In genomic region chr17:64216030-64216384, GRCh38 we compare ENCODE assay signal across 9 cellular contexts. TPM values are rescaled to one million over a fixed set of nuclear protein-coding genes. Genes with fewer than 3 reads are reported as not detected.
DNase-seq lines count a peak whose midpoint lies in the region; ATAC-seq and TF ChIP-seq lines count a peak whose summit lies in the region.
"Had no signal": no experiment of that assay in that cellular context is flagged by ENCODE, and none has a peak within 500 bp of the region (broad histone marks: within the 10 kb centered on the region; RNA-seq: fewer than 3 reads in every experiment).

No MANE protein-coding gene starts in this region.

- no TSS peak for BruUV-seq in IMR-90 (replicated peaks; lab: Mats Ljungman, UMichigan)

- no peak overlapping the region for H2AK9ac ChIP-seq in IMR-90 (replicated peaks; ENCODE audit: low read depth, low read length, poor library complexity)

- H2BK20ac ChIP-seq in IMR-90 (ENCODE audit: low read depth, low read length) = peak overlapping the region; percentile 65; the same call in 1 of the 2 replicates

- no peaks in the 10 kb centered on the region for H3K27me3 ChIP-seq in IMR-90 (ENCODE audit: control insufficient read depth, insufficient read depth, low read length)
- H3K27me3 ChIP-seq in left lung = no peaks in the 10 kb centered on the region

- no peak overlapping the region for H2AFZ ChIP-seq in IMR-90 (replicated peaks; ENCODE audit: low read length, poor library complexity)

- H3K36me3 Mint-ChIP-seq in stimulated activated naive B cell treated with anti-CD40 and anti-IgM and Interleukin-4, amounts not matched to agents 10 μg/mL and 1 μg/mL and 100 μg/mL, for 72 hours = peaks cover 22 to 34% of the 10 kb centered on the region in 2 donors

- no peak for TF ChIP-seq RAD21 in IMR-90 (IDR thresholded peaks at IDR 0.05; ENCODE audit: low read length)

- peak; percentile 51 for ATAC-seq in IMR-90 (ENCODE audit: low read depth)
- ATAC-seq in left lung = no peak
- ATAC-seq in stimulated activated naive B cell treated with anti-CD40 and anti-IgM and Interleukin-4, amounts not matched to agents 10 μg/mL and 1 μg/mL and 100 μg/mL, for 72 hours (replicated peaks) = no peak

- peak overlapping the region; percentile 93 for H3K27ac Mint-ChIP-seq in stimulated activated naive B cell treated with anti-CD40 and anti-IgM and Interleukin-4, amounts not matched to agents 10 μg/mL and 1 μg/mL and 100 μg/mL, for 72 hours

- peaks cover 0 to 1% of the 10 kb centered on the region in 2 donors for H3K9me3 Mint-ChIP-seq in stimulated activated naive B cell treated with anti-CD40 and anti-IgM and Interleukin-4, amounts not matched to agents 10 μg/mL and 1 μg/mL and 100 μg/mL, for 72 hours

- DNase-seq in IMR-90 (peak; percentile 69), choroid plexus epithelial cell (ENCODE audit: low read depth) (peak; percentile 43), left lung (no peak), DMS53 treated with DMSO at 0.1 percent for 48 hours (lab: John Stamatoyannopoulos, UW; ENCODE audit: unreplicated experiment) (no peak), NAMALWA (ENCODE audit: low spot score) (no peak), NCI-H2196 treated with DMSO at 0.1 percent for 48 hours (lab: John Stamatoyannopoulos, UW; ENCODE audit: unreplicated experiment) (no peak)
- DNase-seq in stimulated activated naive B cell treated with anti-CD40 and anti-IgM and Interleukin-4, amounts not matched to agents 10 μg/mL and 1 μg/mL and 100 μg/mL, for 72 hours = no peak
- DNase-seq in activated CD4-positive, alpha-beta T cell treated with anti-CD3 and anti-CD28 coated beads, Interleukin-2, amount 50 U/mL, for 48 hours = no peak
- DNase-seq: cortex of kidney had no signal

- H4K91ac ChIP-seq in IMR-90 (ENCODE audit: insufficient read depth, low read depth, low read length) = peak overlapping the region; percentile 31; the same call in 1 of the 2 replicates

- CTCF ChIA-PET in IMR-90 (lab: Yijun Ruan, JAX) = interaction anchor here (1.0 to 1.2 kb wide), 4 partner anchors 15 to 28 kb away, joined by 3 to 4 read pairs (median 3); no protein-coding TSS in a partner anchor

- H3K79me1 ChIP-seq in IMR-90 (ENCODE audit: low read depth in 1 of 2, low read length in 2 of 2) = peaks cover 32 to 64% of the 10 kb centered on the region in 2 experiments

- H3K4me2 ChIP-seq in IMR-90 (ENCODE audit: low read depth, low read length) = peak overlapping the region; percentile 63

- no peak for TF ChIP-seq POLR2A in IMR-90 (IDR thresholded peaks at IDR 0.05; ENCODE audit: low read depth, low read length)

- no peak overlapping the region for H3K4me3 Mint-ChIP-seq in stimulated activated naive B cell treated with anti-CD40 and anti-IgM and Interleukin-4, amounts not matched to agents 10 μg/mL and 1 μg/mL and 100 μg/mL, for 72 hours

- WGBS in IMR-90 (ENCODE audit: extremely low coverage in 2 of 2, insufficient read length in 1 of 2), 2 experiments = no CpG with 5 or more reads among the region's 2 CpGs

- in situ Hi-C loops in IMR-90 (cut with MboI; ENCODE audit: low sequenced_read_pairs) = no loop called here

- dilution Hi-C loops in IMR-90 (cut with HindIII; ENCODE audit: low sequenced_read_pairs, unreplicated experiment) = no loop called here

- H4K20me1 ChIP-seq in IMR-90 (ENCODE audit: insufficient read depth, low read length) = no peaks in the 10 kb centered on the region; the same call in 1 of the 2 replicates

- peak overlapping the region; percentile 79; the same call in 1 of the 2 replicates for H4K5ac ChIP-seq in IMR-90 (ENCODE audit: low read depth, low read length)

- H3K36me3 ChIP-seq in IMR-90 (ENCODE audit: control insufficient read depth, insufficient read depth, low read length) (peaks cover 8% of the 10 kb centered on the region; the same call in 1 of the 2 replicates), left lung (peaks cover 0 to 26% of the 10 kb centered on the region in 2 donors)

- H3K4ac ChIP-seq in IMR-90 (ENCODE audit: low read depth, low read length) = peak overlapping the region; percentile 83

- H3K27ac ChIP-seq in IMR-90 (ENCODE audit: insufficient read depth, low read length) (peak overlapping the region; percentile 80; the same call in 1 of the 2 replicates), left lung (peak overlapping the region; percentile 23 to 44)

- no peaks in the 10 kb centered on the region for H3K27me3 Mint-ChIP-seq in stimulated activated naive B cell treated with anti-CD40 and anti-IgM and Interleukin-4, amounts not matched to agents 10 μg/mL and 1 μg/mL and 100 μg/mL, for 72 hours

- H4K8ac ChIP-seq in IMR-90 (ENCODE audit: low read depth in 2 of 2, low read length in 2 of 2) = peak overlapping the region; percentile 60 to 84; a peak in 3 of 4 replicates

- H3K23ac ChIP-seq in IMR-90 (ENCODE audit: low read depth, low read length) = peak overlapping the region; percentile 88

- peaks cover 40 to 63% of the 10 kb centered on the region in 2 donors for H3K4me1 Mint-ChIP-seq in stimulated activated naive B cell treated with anti-CD40 and anti-IgM and Interleukin-4, amounts not matched to agents 10 μg/mL and 1 μg/mL and 100 μg/mL, for 72 hours

- peaks cover 26% of the 10 kb centered on the region for H3K9me1 ChIP-seq in IMR-90 (ENCODE audit: insufficient read depth, low read length)

- POLR2A ChIA-PET in IMR-90 (lab: Charles Lee; ENCODE audit: unreplicated experiment) = no interaction called here

- intact Hi-C loops in IMR-90 (cut with micrococcal nuclease) = no loop called here
- intact Hi-C loops in left lung (cut with DNase I) = no loop called here

- H3K4me3 ChIP-seq in IMR-90 (ENCODE audit: insufficient read depth, low read depth, low read length) = no peak overlapping the region
- H3K4me3 ChIP-seq in choroid plexus epithelial cell (ENCODE audit: low read depth, low read length) = no peak overlapping the region
- H3K4me3 ChIP-seq in left lung = no peak overlapping the region

- H3K9me3 ChIP-seq in IMR-90 (ENCODE audit: control insufficient read depth, insufficient read depth, low read length) (no peaks in the 10 kb centered on the region), left lung (no peaks in the 10 kb centered on the region)

- peak overlapping the region; percentile 88 for H3K14ac ChIP-seq in IMR-90 (replicated peaks; ENCODE audit: low read depth, low read length)

- H3K56ac ChIP-seq in IMR-90 (ENCODE audit: extremely low read depth, insufficient read depth, low read length) = no peak overlapping the region; the same call in 1 of the 2 replicates

- H2BK5ac ChIP-seq in IMR-90 (ENCODE audit: low read depth, low read length, poor library complexity, severe bottlenecking) = peak overlapping the region; percentile 91

- no peak overlapping the region; the same call in 2 of the 3 replicates for H2BK15ac ChIP-seq in IMR-90 (ENCODE audit: low read depth, low read length)

- peak overlapping the region; percentile 51; the same call in 1 of the 2 replicates for H3K18ac ChIP-seq in IMR-90 (ENCODE audit: low read depth, low read length)

- peak overlapping the region; percentile 55; the same call in 1 of the 2 replicates for H3K9ac ChIP-seq in IMR-90 (ENCODE audit: low read depth, low read length)

- H2BK120ac ChIP-seq in IMR-90 (ENCODE audit: low read depth, low read length) = peak overlapping the region; percentile 82

- peaks cover 36% of the 10 kb centered on the region for H3K4me1 ChIP-seq in IMR-90 (ENCODE audit: control insufficient read depth, insufficient read depth, low read length)
- peaks cover 18 to 36% of the 10 kb centered on the region in 2 donors for H3K4me1 ChIP-seq in left lung

- peak overlapping the region; percentile 85 for H2AK5ac ChIP-seq in IMR-90 (ENCODE audit: low read depth, low read length)

- TF ChIP-seq CTCF in IMR-90 (conservative IDR thresholded peaks at IDR 0.05; ENCODE audit: low read depth, low read length) (no peak), choroid plexus epithelial cell (conservative IDR thresholded peaks at IDR 0.05; ENCODE audit: low read depth, low read length) (no peak), left lung (IDR thresholded peaks at IDR 0.05) (no peak)

TF ChIP-seq in IMR-90, 13 proteins besides CTCF, POLR2A, EP300 and RAD21:
- no peak for TF ChIP-seq CHD1 (IDR thresholded peaks at IDR 0.05; ENCODE audit: low read depth, low read length)
- no peak for TF ChIP-seq SMC3 (IDR thresholded peaks at IDR 0.05; ENCODE audit: low read depth, low read length)
- no peak for TF ChIP-seq FOS (IDR thresholded peaks at IDR 0.05; ENCODE audit: low read depth, low read length)
- no peak for TF ChIP-seq MAZ (IDR thresholded peaks at IDR 0.05; ENCODE audit: borderline replicate concordance, low read depth, low read length)
- no peak for TF ChIP-seq MXI1 (IDR thresholded peaks at IDR 0.05; ENCODE audit: borderline replicate concordance, low read depth, low read length)
- no peak for TF ChIP-seq CEBPB (IDR thresholded peaks at IDR 0.05; ENCODE audit: low read depth, low read length)
- TF ChIP-seq BHLHE40 (IDR thresholded peaks at IDR 0.05; ENCODE audit: low read depth, low read length) = no peak
- TF ChIP-seq NFE2L2 (IDR thresholded peaks at IDR 0.05; ENCODE audit: low read depth, low read length) = no peak

RNA-seq across cellular contexts. Expression of gene TEX2, which starts 47.1 kb away (rescaled TPM):
- 21.9 and 24.4 TPM in 2 replicates for total RNA-seq in IMR-90 (2012; rRNA removed)
- polyA plus RNA-seq in IMR-90 (2012; rRNA removed) = 17.1 and 18.2 TPM in 2 replicates
- 9.4 and 10.0 TPM in 2 replicates for polyA plus RNA-seq in IMR-90 (2012; cell fraction: cytosol; rRNA removed)
- 6.9 and 17.6 TPM in 2 replicates for polyA plus RNA-seq in IMR-90 (2012; cell fraction: nucleus; rRNA removed; ENCODE audit: low replicate concordance)
- total RNA-seq in left lung = 10 to 100 TPM; 33.3 to 38.2 TPM

Comparison
In these comparisons a context has a peak if more than half of its experiments do, and no peak if none do; other contexts are left out.
1. DNase-seq: peak in IMR-90 (single experiment) and choroid plexus epithelial cell (single experiment); none in left lung (0 of 2), stimulated activated naive B cell treated with anti-CD40 and anti-IgM and Interleukin-4, amounts not matched to agents 10 μg/mL and 1 μg/mL and 100 μg/mL, for 72 hours (single experiment), activated CD4-positive, alpha-beta T cell treated with anti-CD3 and anti-CD28 coated beads, Interleukin-2, amount 50 U/mL, for 48 hours (0 of 2), DMS53 treated with DMSO at 0.1 percent for 48 hours (single experiment), NAMALWA (single experiment) and NCI-H2196 treated with DMSO at 0.1 percent for 48 hours (single experiment).